In the genomic region with DNA sequence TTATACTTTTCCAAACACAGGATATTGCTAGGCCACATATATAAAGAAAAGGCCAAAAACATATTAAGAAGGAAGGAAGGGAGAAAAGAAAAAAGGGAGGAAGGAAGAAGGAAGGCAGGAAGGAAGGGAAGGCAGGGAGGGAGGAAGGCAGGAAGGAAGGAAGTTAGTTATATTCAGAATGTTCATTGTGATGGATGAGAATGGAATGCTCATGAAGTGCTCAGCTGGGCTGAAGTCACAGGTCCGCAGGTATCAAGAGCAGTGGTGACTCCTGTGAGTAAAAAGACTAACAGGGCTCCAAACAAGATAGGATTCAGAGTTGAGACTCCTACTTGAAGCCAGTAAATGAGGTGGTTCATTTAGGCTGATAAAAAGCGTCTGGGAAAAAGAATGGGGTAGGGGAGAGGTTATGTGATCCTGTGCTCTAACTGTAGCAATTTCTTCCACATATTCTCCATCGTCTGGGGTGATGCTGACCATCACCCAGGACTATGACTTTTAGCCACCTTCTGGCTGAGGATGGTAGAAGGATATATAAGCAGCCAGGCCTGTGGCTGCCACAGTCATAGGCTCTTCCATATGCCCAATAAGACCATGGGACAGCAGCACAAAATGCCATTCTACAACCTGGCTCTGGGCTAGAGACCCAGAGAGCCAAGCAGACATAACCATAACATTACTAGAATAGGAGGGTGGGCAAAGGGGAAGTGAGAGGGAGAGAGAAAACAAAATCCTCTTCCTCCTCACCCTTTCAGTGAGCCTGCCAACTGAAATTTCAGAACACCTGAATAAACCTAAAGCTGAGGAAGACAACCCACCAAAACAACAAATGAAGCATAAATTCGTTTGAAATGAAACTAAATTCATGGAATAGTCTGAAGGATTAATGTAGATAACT, we compare ENCODE assay signal across 1 cellular context.
TF ChIP-seq lines count a peak whose summit lies in the region.

No MANE protein-coding gene starts in this region.

TF ChIP-seq in H1, 55 proteins besides CTCF, POLR2A, EP300 and RAD21:
- TF ChIP-seq SIX5 (IDR thresholded peaks at IDR 0.05; ENCODE audit: low read depth, low read length) = no peak
- no peak for TF ChIP-seq SP4 (IDR thresholded peaks at IDR 0.05; ENCODE audit: low read length)
- no peak for TF ChIP-seq POLR2AphosphoS5 (IDR thresholded peaks at IDR 0.05; ENCODE audit: low read depth, low read length)
- no peak for TF ChIP-seq CHD2 (IDR thresholded peaks at IDR 0.05; ENCODE audit: low read length)
- TF ChIP-seq SAP30 (IDR thresholded peaks at IDR 0.05; ENCODE audit: insufficient read depth, insufficient replicate concordance, low read length) = no peak
- no peak for TF ChIP-seq PHF8 (conservative IDR thresholded peaks at IDR 0.05; ENCODE audit: low read depth, low read length)
- no peak for TF ChIP-seq SP1 (IDR thresholded peaks at IDR 0.05; ENCODE audit: low read depth, low read length)
- no peak for TF ChIP-seq ASH2L (IDR thresholded peaks at IDR 0.05; ENCODE audit: low read length)
- TF ChIP-seq CREB1 (IDR thresholded peaks at IDR 0.05) = no peak
- no peak for TF ChIP-seq RFX5 (IDR thresholded peaks at IDR 0.05; ENCODE audit: borderline replicate concordance, low read depth, low read length)
- no peak for TF ChIP-seq CTBP2 (IDR thresholded peaks at IDR 0.05; ENCODE audit: borderline replicate concordance, insufficient read depth, insufficient read length, low read length)
- no peak for TF ChIP-seq RNF2 (IDR thresholded peaks at IDR 0.05; ENCODE audit: borderline replicate concordance, low read depth, low read length, missing control alignments, poor library complexity, severe bottlenecking)
